Comparison of ENCODE assay signal across 1 cellular context in genomic region chr16:53224932-53225533, GRCh38.
A peak's percentile ranks its signal among the peaks of the same experiment; 100 is the strongest.
TF ChIP-seq lines count a peak whose summit lies in the region.

No MANE protein-coding gene starts in this region.

TF ChIP-seq in K562, 482 proteins besides CTCF, POLR2A, EP300 and RAD21 (continued from another document and continues in another):
- TF ChIP-seq ATF3 (IDR thresholded peaks at IDR 0.05) (peak; percentile 60), ATF3 (CRISPR knock-in tag; conservative IDR thresholded peaks at IDR 0.05) (no peak), DMBX1 (CRISPR knock-in tag; IDR thresholded peaks at IDR 0.05; ENCODE audit: borderline replicate concordance) (peak; percentile 45; the same call in 1 of the 2 replicates), HNRNPH1 (optimal IDR thresholded peaks at IDR 0.05; ENCODE audit: low read depth, low read length) (no peak), STAT5B (CRISPR knock-in tag; IDR thresholded peaks at IDR 0.05) (no peak), ZFX (CRISPR knock-in tag; IDR thresholded peaks at IDR 0.05) (no peak), ZNF766 (CRISPR knock-in tag; conservative IDR thresholded peaks at IDR 0.05) (no peak), ZNF175 (CRISPR knock-in tag; IDR thresholded peaks at IDR 0.05; ENCODE audit: low read depth) (0 out of 2 replicates have a peak, but pooled peaks have one; percentile 27), ZBTB49 (CRISPR knock-in tag; IDR thresholded peaks at IDR 0.05; ENCODE audit: borderline replicate concordance) (no peak), TFAP4 (CRISPR knock-in tag; IDR thresholded peaks at IDR 0.05; ENCODE audit: borderline replicate concordance) (no peak), SOX6 (IDR thresholded peaks at IDR 0.05) (0 out of 2 replicates have a peak, but pooled peaks have one; percentile 14), ZNF408 (CRISPR knock-in tag; IDR thresholded peaks at IDR 0.05; ENCODE audit: low read depth) (no peak), PTRF (tag; IDR thresholded peaks at IDR 0.05) (no peak), PPARD (CRISPR knock-in tag; IDR thresholded peaks at IDR 0.05) (no peak), RFX5 (IDR thresholded peaks at IDR 0.05; ENCODE audit: low read depth, low read length) (no peak), ETV6 (IDR thresholded peaks at IDR 0.05; ENCODE audit: borderline replicate concordance in 1 of 2, low read depth in 2 of 2, low read length in 1 of 2) (no peak), ETV6 (CRISPR knock-in tag; IDR thresholded peaks at IDR 0.05; ENCODE audit: borderline replicate concordance) (no peak), PTBP1 (IDR thresholded peaks at IDR 0.05; ENCODE audit: low read depth, low read length) (no peak), KDM5B (IDR thresholded peaks at IDR 0.05; ENCODE audit: insufficient replicate concordance, low read depth, low read length) (no peak), L3MBTL2 (IDR thresholded peaks at IDR 0.05) (peak; percentile 64; the same call in 1 of the 2 replicates), CTBP1 (IDR thresholded peaks at IDR 0.05; ENCODE audit: borderline replicate concordance) (no peak), ZNF592 (IDR thresholded peaks at IDR 0.05) (peak; percentile 92), POLR2B (IDR thresholded peaks at IDR 0.05; ENCODE audit: low read depth, partially characterized antibody) (no peak), ARNT (IDR thresholded peaks at IDR 0.05) (peak in 1 of 2 experiments; percentile 35; a peak in 1 of 4 replicates), ZNF384 (IDR thresholded peaks at IDR 0.05; ENCODE audit: low read depth, low read length) (no peak)
- TF ChIP-seq, protein P1, sequence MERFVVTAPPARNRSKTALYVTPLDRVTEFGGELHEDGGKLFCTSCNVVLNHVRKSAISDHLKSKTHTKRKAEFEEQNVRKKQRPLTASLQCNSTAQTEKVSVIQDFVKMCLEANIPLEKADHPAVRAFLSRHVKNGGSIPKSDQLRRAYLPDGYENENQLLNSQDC (CRISPR knock-in tag; IDR thresholded peaks at IDR 0.05), result no peak
- TF ChIP-seq, protein P2, sequence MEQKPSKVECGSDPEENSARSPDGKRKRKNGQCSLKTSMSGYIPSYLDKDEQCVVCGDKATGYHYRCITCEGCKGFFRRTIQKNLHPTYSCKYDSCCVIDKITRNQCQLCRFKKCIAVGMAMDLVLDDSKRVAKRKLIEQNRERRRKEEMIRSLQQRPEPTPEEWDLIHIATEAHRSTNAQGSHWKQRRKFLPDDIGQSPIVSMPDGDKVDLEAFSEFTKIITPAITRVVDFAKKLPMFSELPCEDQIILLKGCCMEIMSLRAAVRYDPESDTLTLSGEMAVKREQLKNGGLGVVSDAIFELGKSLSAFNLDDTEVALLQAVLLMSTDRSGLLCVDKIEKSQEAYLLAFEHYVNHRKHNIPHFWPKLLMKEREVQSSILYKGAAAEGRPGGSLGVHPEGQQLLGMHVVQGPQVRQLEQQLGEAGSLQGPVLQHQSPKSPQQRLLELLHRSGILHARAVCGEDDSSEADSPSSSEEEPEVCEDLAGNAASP (IDR thresholded peaks at IDR 0.05), result no peak
- TF ChIP-seq, protein P3, sequence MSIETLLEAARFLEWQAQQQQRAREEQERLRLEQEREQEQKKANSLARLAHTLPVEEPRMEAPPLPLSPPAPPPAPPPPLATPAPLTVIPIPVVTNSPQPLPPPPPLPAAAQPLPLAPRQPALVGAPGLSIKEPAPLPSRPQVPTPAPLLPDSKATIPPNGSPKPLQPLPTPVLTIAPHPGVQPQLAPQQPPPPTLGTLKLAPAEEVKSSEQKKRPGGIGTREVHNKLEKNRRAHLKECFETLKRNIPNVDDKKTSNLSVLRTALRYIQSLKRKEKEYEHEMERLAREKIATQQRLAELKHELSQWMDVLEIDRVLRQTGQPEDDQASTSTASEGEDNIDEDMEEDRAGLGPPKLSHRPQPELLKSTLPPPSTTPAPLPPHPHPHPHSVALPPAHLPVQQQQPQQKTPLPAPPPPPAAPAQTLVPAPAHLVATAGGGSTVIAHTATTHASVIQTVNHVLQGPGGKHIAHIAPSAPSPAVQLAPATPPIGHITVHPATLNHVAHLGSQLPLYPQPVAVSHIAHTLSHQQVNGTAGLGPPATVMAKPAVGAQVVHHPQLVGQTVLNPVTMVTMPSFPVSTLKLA (conservative IDR thresholded peaks at IDR 0.05), result peak in 1 of 2 experiments; percentile 52; a peak in 1 of 4 replicates
- TF ChIP-seq, protein P4, sequence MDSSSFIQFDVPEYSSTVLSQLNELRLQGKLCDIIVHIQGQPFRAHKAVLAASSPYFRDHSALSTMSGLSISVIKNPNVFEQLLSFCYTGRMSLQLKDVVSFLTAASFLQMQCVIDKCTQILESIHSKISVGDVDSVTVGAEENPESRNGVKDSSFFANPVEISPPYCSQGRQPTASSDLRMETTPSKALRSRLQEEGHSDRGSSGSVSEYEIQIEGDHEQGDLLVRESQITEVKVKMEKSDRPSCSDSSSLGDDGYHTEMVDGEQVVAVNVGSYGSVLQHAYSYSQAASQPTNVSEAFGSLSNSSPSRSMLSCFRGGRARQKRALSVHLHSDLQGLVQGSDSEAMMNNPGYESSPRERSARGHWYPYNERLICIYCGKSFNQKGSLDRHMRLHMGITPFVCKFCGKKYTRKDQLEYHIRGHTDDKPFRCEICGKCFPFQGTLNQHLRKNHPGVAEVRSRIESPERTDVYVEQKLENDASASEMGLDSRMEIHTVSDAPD (CRISPR knock-in tag; IDR thresholded peaks at IDR 0.05), result no peak
- TF ChIP-seq, protein P5, sequence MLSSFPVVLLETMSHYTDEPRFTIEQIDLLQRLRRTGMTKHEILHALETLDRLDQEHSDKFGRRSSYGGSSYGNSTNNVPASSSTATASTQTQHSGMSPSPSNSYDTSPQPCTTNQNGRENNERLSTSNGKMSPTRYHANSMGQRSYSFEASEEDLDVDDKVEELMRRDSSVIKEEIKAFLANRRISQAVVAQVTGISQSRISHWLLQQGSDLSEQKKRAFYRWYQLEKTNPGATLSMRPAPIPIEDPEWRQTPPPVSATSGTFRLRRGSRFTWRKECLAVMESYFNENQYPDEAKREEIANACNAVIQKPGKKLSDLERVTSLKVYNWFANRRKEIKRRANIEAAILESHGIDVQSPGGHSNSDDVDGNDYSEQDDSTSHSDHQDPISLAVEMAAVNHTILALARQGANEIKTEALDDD (IDR thresholded peaks at IDR 0.05), result 0 out of 2 replicates have a peak, but pooled peaks have one; percentile 36
